In genomic region chr12:57656408-57656807, GRCh38 we compare ENCODE assay signal across 2 cellular contexts. TPM values are rescaled to one million over a fixed set of nuclear protein-coding genes. Genes with fewer than 3 reads are reported as not detected.
"Had no signal": no experiment of that assay in that cellular context is flagged by ENCODE, and none has a peak within 500 bp of the region (broad histone marks: within the 10 kb centered on the region; RNA-seq: fewer than 3 reads in every experiment).

No MANE protein-coding gene starts in this region.

RNA-seq across cellular contexts. Expression of gene B4GALNT1, which starts 23.4 kb away (rescaled TPM):
- total RNA-seq: dermis blood vessel endothelial cell had no signal
- polyA plus RNA-seq: naive thymus-derived CD4-positive, alpha-beta T cell had no signal

RNA-seq across cellular contexts. Expression of gene ARHGEF25, which starts 45.2 kb away (rescaled TPM):
- polyA plus RNA-seq: naive thymus-derived CD4-positive, alpha-beta T cell had no signal
